ENCODE assay signal across 16 cellular contexts in genomic region chr4:173328236-173328901, GRCh38. TPM values are rescaled to one million over a fixed set of nuclear protein-coding genes. Genes with fewer than 3 reads are reported as not detected.
DNase-seq lines count a peak whose midpoint lies in the region; ATAC-seq and TF ChIP-seq lines count a peak whose summit lies in the region.
"Had no signal": no experiment of that assay in that cellular context is flagged by ENCODE, and none has a peak within 500 bp of the region (broad histone marks: within the 10 kb centered on the region; RNA-seq: fewer than 3 reads in every experiment).

No MANE protein-coding gene starts in this region.

- H3K27ac Mint-ChIP-seq in T-helper 17 cell: no peak overlapping the region
- H3K27ac Mint-ChIP-seq: CD8-positive, alpha-beta memory T cell; IgD-negative memory B cell had no signal

- ATAC-seq in DND-41 (ENCODE audit: insufficient read depth, low read depth) (peak; percentile 29; the same call in 2 of the 3 replicates), T-helper 17 cell (no peak), GM18870 (IDR thresholded peaks at IDR 0.05; ENCODE audit: unreplicated experiment) (no peak), HG02973 (IDR thresholded peaks at IDR 0.05; ENCODE audit: unreplicated experiment) (no peak)

- H3K36me3 Mint-ChIP-seq in T-helper 17 cell (ENCODE audit: low read depth): peaks cover 4% of the 10 kb centered on the region

- TF ChIP-seq CTCF in 22Rv1 (IDR thresholded peaks at IDR 0.05) (no peak), DND-41 (IDR thresholded peaks at IDR 0.05; ENCODE audit: borderline replicate concordance, extremely low read depth, low read length, poor library complexity, severe bottlenecking) (no peak)

- no peaks in the 10 kb centered on the region for H3K27me3 Mint-ChIP-seq in T-helper 17 cell
- H3K27me3 Mint-ChIP-seq: CD8-positive, alpha-beta memory T cell had no signal

- H3K9ac ChIP-seq in DND-41 (ENCODE audit: low read depth, low read length): no peak overlapping the region
- H3K9ac ChIP-seq: BLaER1 had no signal

- H2AFZ ChIP-seq in DND-41 (ENCODE audit: low read depth, low read length): no peak overlapping the region

- peaks cover 75% of the 10 kb centered on the region for H3K36me3 ChIP-seq in DND-41 (ENCODE audit: insufficient read depth, low read length)

- H3K4me1 ChIP-seq in DND-41 (ENCODE audit: insufficient read depth, low read length): peaks cover 32% of the 10 kb centered on the region

- H4K20me1 ChIP-seq in DND-41 (ENCODE audit: insufficient read depth, low read length): peaks cover 36% of the 10 kb centered on the region

- DNase-seq in DND-41 (no peak), M059J (ENCODE audit: low read depth) (peak; percentile 25), erythroblast (lab: John Stamatoyannopoulos, UW) (peak in 1 of 2 experiments; percentile 26), T-helper 17 cell (no peak)
- DNase-seq: CD8-positive, alpha-beta memory T cell; EL; NCI-H2171; NCI-H510A; Peyer's patch; SHP77 treated with DMSO at 0.1 percent for 48 hours had no signal

- TF ChIP-seq POLR2A in erythroblast (IDR thresholded peaks at IDR 0.05; ENCODE audit: low read length): peak; percentile 40

- no peak overlapping the region for H3K4me3 Mint-ChIP-seq in T-helper 17 cell
- H3K4me3 Mint-ChIP-seq: CD8-positive, alpha-beta memory T cell; IgD-negative memory B cell had no signal

- H3K27me3 ChIP-seq in DND-41 (ENCODE audit: insufficient read depth, low read length, poor library complexity): no peaks in the 10 kb centered on the region
- H3K27me3 ChIP-seq: BLaER1, Peyer's patch had no signal

- H3K4me2 ChIP-seq in DND-41 (ENCODE audit: insufficient read depth, low read length): no peak overlapping the region
- H3K4me2 ChIP-seq: BLaER1 had no signal

- no peak overlapping the region for H3K4me3 ChIP-seq in DND-41 (ENCODE audit: low read depth in 1 of 2, low read length in 2 of 2)
- H3K4me3 ChIP-seq: BLaER1, HAP-1, Peyer's patch had no signal

- H3K9me3 ChIP-seq in DND-41 (ENCODE audit: insufficient read depth, low read length, severe bottlenecking) (no peaks in the 10 kb centered on the region), T-helper 17 cell (ENCODE audit: control insufficient read depth, low read length, poor library complexity, severe bottlenecking) (no peaks in the 10 kb centered on the region)
- H3K9me3 ChIP-seq: BLaER1, HAP-1, Peyer's patch had no signal

- peaks cover 20% of the 10 kb centered on the region for H3K4me1 Mint-ChIP-seq in T-helper 17 cell

- H3K79me2 ChIP-seq in DND-41 (ENCODE audit: insufficient read depth, low read length): peaks cover 42% of the 10 kb centered on the region

- peak overlapping the region; percentile 97 for H3K27ac ChIP-seq in 22Rv1
- no peak overlapping the region for H3K27ac ChIP-seq in DND-41 (ENCODE audit: low read length)
- H3K27ac ChIP-seq: BLaER1, Peyer's patch had no signal

RNA-seq across cellular contexts. Expression of gene HMGB2, which starts 5.8 kb away (rescaled TPM):
- total RNA-seq in M059J (2014; rRNA removed; shearing (Covaris generic)): 168 and 224 TPM in 2 replicates
- 100 to 1,000 TPM; 131 to 139 TPM for total RNA-seq in T-helper 17 cell

RNA-seq across cellular contexts. Expression of gene SAP30, which starts 42.4 kb away (rescaled TPM):
- 25.0 and 46.4 TPM in 2 replicates for total RNA-seq in M059J (2014; rRNA removed; shearing (Covaris generic))
- 1 to 10 TPM; 4.0 to 5.3 TPM for total RNA-seq in T-helper 17 cell
